Comparison of ENCODE assay signal across 25 cellular contexts in genomic region chr18:56246912-56247311, GRCh38.
"Had no signal": no experiment of that assay in that cellular context is flagged by ENCODE, and none has a peak within 500 bp of the region (broad histone marks: within the 10 kb centered on the region; RNA-seq: fewer than 3 reads in every experiment).

No MANE protein-coding gene starts in this region.

- H3K36me3 Mint-ChIP-seq: activated CD8-positive, alpha-beta memory T cell treated with anti-CD3 and anti-CD28 coated beads, Interleukin-2, amount 10 ng/mL, durations not matched to agents 7 days and 5 days; activated naive CD4-positive, alpha-beta T cell treated with anti-CD3 and anti-CD28 coated beads, Interleukin-2, amount 50 U/mL, for 24 hours; brain had no signal

- ATAC-seq: activated CD8-positive, alpha-beta memory T cell treated with anti-CD3 and anti-CD28 coated beads, Interleukin-2, amount 10 ng/mL, durations not matched to agents 7 days and 5 days; Panc1; Right ventricle myocardium inferior had no signal

- H3K4me3 ChIP-seq: ascending aorta, cardiac muscle cell, SK-N-MC had no signal

- DNase-seq: activated CD4-positive, alpha-beta T cell treated with anti-CD3 and anti-CD28 coated beads for 1 hour; activated CD4-positive, alpha-beta T cell treated with anti-CD3 and anti-CD28 coated beads, Interleukin-2, amount 10 ng/mL, durations not matched to agents 24 days and 14 days; activated CD4-positive, alpha-beta T cell treated with anti-CD3 and anti-CD28 coated beads, Interleukin-2, amount 50 U/mL, for 48 hours; activated CD8-positive, alpha-beta memory T cell treated with anti-CD3 and anti-CD28 coated beads, Interleukin-2, amount 10 ng/mL, durations not matched to agents 7 days and 5 days; activated effector memory CD4-positive, alpha-beta T cell treated with Interleukin-2 at 50 U/mL for 16 hours; activated naive CD4-positive, alpha-beta T cell; activated T-cell treated with anti-CD3 and anti-CD28 coated beads, Interleukin-2, amount 50 U/mL, for 24 hours; KBM-7; NCI-H1092; NCI-H1417; NCI-H1930; NCI-H2171; NCI-H2227 treated with DMSO at 0.1 percent for 48 hours; NCI-H69; RPMI8226; T-helper 1 cell had no signal

- H3K36me3 ChIP-seq: ascending aorta, cardiac muscle cell had no signal

- H3K27me3 Mint-ChIP-seq: activated CD4-positive, alpha-beta T cell treated with anti-CD3 and anti-CD28 coated beads, Interleukin-2, amount 10 ng/mL, durations not matched to agents 24 days and 14 days; activated CD8-positive, alpha-beta memory T cell treated with anti-CD3 and anti-CD28 coated beads, Interleukin-2, amount 10 ng/mL, durations not matched to agents 7 days and 5 days; activated T-cell treated with anti-CD3 and anti-CD28 coated beads, Interleukin-2, amount 50 U/mL, for 24 hours had no signal

- H3K27ac Mint-ChIP-seq: activated CD4-positive, alpha-beta T cell treated with anti-CD3 and anti-CD28 coated beads, Interleukin-2, amount 10 ng/mL, durations not matched to agents 24 days and 14 days; activated CD8-positive, alpha-beta memory T cell treated with anti-CD3 and anti-CD28 coated beads, Interleukin-2, amount 10 ng/mL, durations not matched to agents 7 days and 5 days; activated naive CD4-positive, alpha-beta T cell treated with anti-CD3 and anti-CD28 coated beads, Interleukin-2, amount 50 U/mL, for 24 hours; activated T-cell treated with anti-CD3 and anti-CD28 coated beads, Interleukin-2, amount 50 U/mL, for 24 hours; activated T-helper 1 cell treated with anti-CD3 and anti-CD28 coated beads, Interleukin-12 subunit alpha, Interleukin-12 subunit beta, Interleukin-2, Interleukin-4 antibody, amounts not matched to agents 30 ng/mL and 10 ng/mL and 1 ng/mL, durations not matched to agents 14 hours and 24 hours and 36 hours; T-helper 2 cell treated with Interferon-gamma antibody and Interleukin-4, amounts not matched to agents 5 μg/mL and 100 μg/mL, for 36 hours had no signal

- H3K27me3 ChIP-seq: ascending aorta, cardiac muscle cell had no signal

- H3K9me3 Mint-ChIP-seq: activated naive CD4-positive, alpha-beta T cell treated with anti-CD3 and anti-CD28 coated beads, Interleukin-2, amount 50 U/mL, for 24 hours; activated T-cell treated with anti-CD3 and anti-CD28 coated beads, Interleukin-2, amount 50 U/mL, for 24 hours; activated T-helper 1 cell treated with anti-CD3 and anti-CD28 coated beads, Interleukin-12 subunit alpha, Interleukin-12 subunit beta, Interleukin-2, Interleukin-4 antibody, amounts not matched to agents 30 ng/mL and 10 ng/mL and 1 ng/mL, durations not matched to agents 14 hours and 24 hours and 36 hours; T-helper 2 cell treated with Interferon-gamma antibody and Interleukin-4, amounts not matched to agents 5 μg/mL and 100 μg/mL, for 36 hours had no signal

- H3K27ac ChIP-seq: ascending aorta, cardiac muscle cell, SK-N-MC had no signal

- H3K4me1 Mint-ChIP-seq: activated CD8-positive, alpha-beta memory T cell treated with anti-CD3 and anti-CD28 coated beads, Interleukin-2, amount 10 ng/mL, durations not matched to agents 7 days and 5 days; activated naive CD4-positive, alpha-beta T cell treated with anti-CD3 and anti-CD28 coated beads, Interleukin-2, amount 50 U/mL, for 24 hours had no signal

- H3K9me3 ChIP-seq: ascending aorta had no signal

- H3K4me3 Mint-ChIP-seq: activated CD4-positive, alpha-beta T cell treated with anti-CD3 and anti-CD28 coated beads, Interleukin-2, amount 10 ng/mL, durations not matched to agents 24 days and 14 days; activated CD8-positive, alpha-beta memory T cell treated with anti-CD3 and anti-CD28 coated beads, Interleukin-2, amount 10 ng/mL, durations not matched to agents 7 days and 5 days; activated naive CD4-positive, alpha-beta T cell treated with anti-CD3 and anti-CD28 coated beads, Interleukin-2, amount 50 U/mL, for 24 hours; activated T-cell treated with anti-CD3 and anti-CD28 coated beads, Interleukin-2, amount 50 U/mL, for 24 hours; activated T-helper 1 cell treated with anti-CD3 and anti-CD28 coated beads, Interleukin-12 subunit alpha, Interleukin-12 subunit beta, Interleukin-2, Interleukin-4 antibody, amounts not matched to agents 30 ng/mL and 10 ng/mL and 1 ng/mL, durations not matched to agents 14 hours and 24 hours and 36 hours; brain; T-helper 2 cell treated with Interferon-gamma antibody and Interleukin-4, amounts not matched to agents 5 μg/mL and 100 μg/mL, for 36 hours had no signal
